In genomic region chr2:30492619-30493018, GRCh38 we compare ENCODE assay signal across 21 cellular contexts. TPM values are rescaled to one million over a fixed set of nuclear protein-coding genes. Genes with fewer than 3 reads are reported as not detected.
DNase-seq lines count a peak whose midpoint lies in the region; ATAC-seq, FAIRE-seq and TF ChIP-seq lines count a peak whose summit lies in the region.
"Had no signal": no experiment of that assay in that cellular context is flagged by ENCODE, and none has a peak within 500 bp of the region (broad histone marks: within the 10 kb centered on the region; RNA-seq: fewer than 3 reads in every experiment).

No MANE protein-coding gene starts in this region.

- H3K27ac ChIP-seq in PC-3 (ENCODE audit: low read length) (no peak overlapping the region), esophagus muscularis mucosa (replicated peaks in 1 of 4) (peak overlapping the region in 3 of 4 donors; percentile 19 to 41 (median 22)), osteoblast (ENCODE audit: low read depth, low read length) (no peak overlapping the region), caudate nucleus (ENCODE audit: low read depth, low read length) (no peak overlapping the region)
- H3K27ac ChIP-seq: C4-2B had no signal

- no peaks in the 10 kb centered on the region for H3K9me2 ChIP-seq in PC-3 (replicated peaks; ENCODE audit: low read length)

- H3F3A ChIP-seq in PC-3 (ENCODE audit: low read length, unreplicated experiment): no peaks in the 10 kb centered on the region

- no peak for FAIRE-seq in GM12892 (lab: Jason Lieb, UNC)
- FAIRE-seq: RCC 7860 had no signal

- H3K36me3 Mint-ChIP-seq in activated naive CD4-positive, alpha-beta T cell treated with anti-CD3 and anti-CD28 coated beads for 36 hours (ENCODE audit: low read depth): peaks cover 22% of the 10 kb centered on the region

- H2AFZ ChIP-seq in PC-3 (ENCODE audit: low read length) (no peak overlapping the region), osteoblast (ENCODE audit: low read length) (no peak overlapping the region)
- H2AFZ ChIP-seq: GM23338 had no signal

- H3K9ac ChIP-seq in PC-3 (ENCODE audit: low read length): no peak overlapping the region

- H4K20me1 ChIP-seq in PC-3 (ENCODE audit: low read length) (no peaks in the 10 kb centered on the region), osteoblast (ENCODE audit: insufficient read depth, low read length) (peaks cover 1% of the 10 kb centered on the region)

- H3K4me1 Mint-ChIP-seq in activated naive CD4-positive, alpha-beta T cell treated with anti-CD3 and anti-CD28 coated beads for 36 hours (ENCODE audit: low read depth): peaks cover 36% of the 10 kb centered on the region
- H3K4me1 Mint-ChIP-seq: GM23338 had no signal

- no peak for TF ChIP-seq CTCF in PC-3 (conservative IDR thresholded peaks at IDR 0.05; ENCODE audit: low read depth, low read length)
- TF ChIP-seq CTCF in esophagus muscularis mucosa (IDR thresholded peaks at IDR 0.05): no peak
- no peak for TF ChIP-seq CTCF in osteoblast (IDR thresholded peaks at IDR 0.05; ENCODE audit: extremely low read depth, low read depth, low read length)

- DNase-seq in EH (ENCODE audit: low read depth) (peak; percentile 44), PC-3 (peak; percentile 30), esophagus muscularis mucosa (ENCODE audit: extremely low spot score) (no peak), osteoblast (ENCODE audit: insufficient read length, low spot score, missing footprints) (peak; percentile 38), kidney tubule cell (ENCODE audit: low spot score) (no peak), caudate nucleus (lab: John Stamatoyannopoulos, UW) (no peak), GM12892 (ENCODE audit: insufficient read length) (no peak)
- no peak for DNase-seq in activated naive CD4-positive, alpha-beta T cell treated with anti-CD3 and anti-CD28 coated beads for 36 hours
- DNase-seq: ACHN; COR-L47; GDM1; NCI-H187; NCI-H2107; NCI-H510A; NCI-H748 treated with DMSO at 0.1 percent for 48 hours; NK-92 treated with Interleukin-12 subunit alpha and Interleukin-12 subunit beta, amount 100 ng/mL, for 24 hours had no signal

- H3K4me3 ChIP-seq in PC-3 (ENCODE audit: low read length) (no peak overlapping the region), esophagus muscularis mucosa (no peak overlapping the region), osteoblast (ENCODE audit: insufficient read depth, low read length) (no peak overlapping the region)
- H3K4me3 ChIP-seq: GM23338 had no signal

- no TSS peak for BruUV-seq in PC-3 (replicated peaks; lab: Mats Ljungman, UMichigan)

- peak; percentile 73 for ATAC-seq in PC-3
- ATAC-seq: GM23338, HCT116, Right ventricle myocardium inferior had no signal

- no peaks in the 10 kb centered on the region for H3K27me3 Mint-ChIP-seq in activated naive CD4-positive, alpha-beta T cell treated with anti-CD3 and anti-CD28 coated beads for 36 hours (ENCODE audit: low read depth)

- CTCF ChIA-PET in PC-3 (lab: Charles Lee): no interaction called here
- CTCF ChIA-PET in activated naive CD4-positive, alpha-beta T cell treated with anti-CD3 and anti-CD28 coated beads for 36 hours (lab: Charles Lee): interaction anchor here (0.6 kb wide), 1 partner anchor 24 kb away, joined by 3 read pairs; no protein-coding TSS in a partner anchor

- H3K9me3 ChIP-seq in PC-3 (ENCODE audit: low read length) (peaks cover 2% of the 10 kb centered on the region; the same call in 1 of the 2 replicates), esophagus muscularis mucosa (no peaks in the 10 kb centered on the region), osteoblast (ENCODE audit: low read depth, low read length) (no peaks in the 10 kb centered on the region)

- TF ChIP-seq EP300 in esophagus muscularis mucosa (IDR thresholded peaks at IDR 0.05): no peak

- H3K27ac Mint-ChIP-seq in activated naive CD4-positive, alpha-beta T cell treated with anti-CD3 and anti-CD28 coated beads for 36 hours: no peak overlapping the region
- H3K27ac Mint-ChIP-seq: GM23338 had no signal

- intact Hi-C loops in PC-3 (cut with micrococcal nuclease): no loop called here
- intact Hi-C loops in esophagus muscularis mucosa (cut with DNase I): no loop called here
- intact Hi-C loops in activated naive CD4-positive, alpha-beta T cell treated with anti-CD3 and anti-CD28 coated beads for 36 hours (cut with micrococcal nuclease): no loop called here

- H3K4me1 ChIP-seq in PC-3 (ENCODE audit: insufficient read depth, low read length) (peaks cover 13% of the 10 kb centered on the region), esophagus muscularis mucosa (peaks cover 14 to 48% (median 47%) of the 10 kb centered on the region in 4 donors), osteoblast (ENCODE audit: insufficient read depth, low read length) (peaks cover 7% of the 10 kb centered on the region)

- H3K36me3 ChIP-seq in PC-3 (ENCODE audit: low read depth, low read length): peaks cover 10% of the 10 kb centered on the region; the same call in 1 of the 2 replicates
- no peaks in the 10 kb centered on the region for H3K36me3 ChIP-seq in esophagus muscularis mucosa
- H3K36me3 ChIP-seq in osteoblast (ENCODE audit: insufficient read depth, low read length): no peaks in the 10 kb centered on the region

- H3K79me2 ChIP-seq in PC-3 (ENCODE audit: low read length): peaks cover 35% of the 10 kb centered on the region
- peaks cover 10% of the 10 kb centered on the region for H3K79me2 ChIP-seq in osteoblast (ENCODE audit: insufficient read depth, low read length)

- H3K4me3 Mint-ChIP-seq in activated naive CD4-positive, alpha-beta T cell treated with anti-CD3 and anti-CD28 coated beads for 36 hours: no peak overlapping the region
- H3K4me3 Mint-ChIP-seq: GM23338 had no signal

- H3K9me3 Mint-ChIP-seq in activated naive CD4-positive, alpha-beta T cell treated with anti-CD3 and anti-CD28 coated beads for 36 hours: peaks cover 8% of the 10 kb centered on the region

- H3K27me3 ChIP-seq in PC-3 (ENCODE audit: low read length) (no peaks in the 10 kb centered on the region), esophagus muscularis mucosa (no peaks in the 10 kb centered on the region), osteoblast (ENCODE audit: insufficient read depth, low read length) (no peaks in the 10 kb centered on the region)

- no peak overlapping the region for H3K4me2 ChIP-seq in PC-3 (ENCODE audit: low read length)
- no peak overlapping the region for H3K4me2 ChIP-seq in osteoblast (ENCODE audit: insufficient read depth, low read length)
- H3K4me2 ChIP-seq: GM23338 had no signal

- POLR2A ChIA-PET in PC-3 (lab: Charles Lee; ENCODE audit: unreplicated experiment): no interaction called here

- WGBS in esophagus muscularis mucosa: 26% methylated on average over 1 of the region's 1 CpG

- TF ChIP-seq POLR2A in esophagus muscularis mucosa (IDR thresholded peaks at IDR 0.05; ENCODE audit: low read depth) (no peak), GM12892 (IDR thresholded peaks at IDR 0.05; ENCODE audit: low read depth, low read length) (no peak)

RNA-seq across cellular contexts. Expression of gene LCLAT1, which starts 45.6 kb away (rescaled TPM):
- total RNA-seq in PC-3 (2014; rRNA removed) (19.5 and 22.0 TPM in 2 replicates), esophagus muscularis mucosa (10 to 100 TPM; 24.9 to 62.9 (median 36.3) TPM), osteoblast (16.5 and 29.7 TPM in 2 replicates)
- total RNA-seq in activated naive CD4-positive, alpha-beta T cell treated with anti-CD3 and anti-CD28 coated beads for 36 hours: 10 to 100 TPM; 18.8 to 22.8 TPM
- 6.3 TPM for polyA plus RNA-seq in GM12892 (2012; ENCODE audit: missing spikeins)

Comparison
In these comparisons a context has a peak if more than half of its experiments do, and no peak if none do; other contexts are left out.
1. DNase-seq: peak in EH (single experiment), PC-3 (single experiment) and osteoblast (single experiment); none in esophagus muscularis mucosa (single experiment), kidney tubule cell (single experiment), caudate nucleus (0 of 61), activated naive CD4-positive, alpha-beta T cell treated with anti-CD3 and anti-CD28 coated beads for 36 hours (single experiment) and GM12892 (single experiment).
2. H3K27ac ChIP-seq: peak in esophagus muscularis mucosa (3 of 4); none in PC-3 (single experiment), osteoblast (single experiment) and caudate nucleus (single experiment).